ENCODE assay signal across 1 cellular context in genomic region chr1:9731051-9731537, GRCh38.
TF ChIP-seq lines count a peak whose summit lies in the region.

No MANE protein-coding gene starts in this region.

TF ChIP-seq in WTC11, 78 proteins besides CTCF, POLR2A, EP300 and RAD21 (continued from another document):
- TF ChIP-seq ZMAT4 (CRISPR knock-in tag; IDR thresholded peaks at IDR 0.05) (no peak), ATF1 (CRISPR knock-in tag; IDR thresholded peaks at IDR 0.05) (no peak), FOXJ3 (CRISPR knock-in tag; IDR thresholded peaks at IDR 0.05; ENCODE audit: borderline replicate concordance) (no peak), PREB (CRISPR knock-in tag; IDR thresholded peaks at IDR 0.05; ENCODE audit: borderline replicate concordance) (no peak), ARID4B (CRISPR knock-in tag; IDR thresholded peaks at IDR 0.05; ENCODE audit: borderline replicate concordance) (no peak), CREM (CRISPR knock-in tag; IDR thresholded peaks at IDR 0.05) (no peak), NR2C2 (CRISPR knock-in tag; IDR thresholded peaks at IDR 0.05) (no peak), NFATC4 (CRISPR knock-in tag; IDR thresholded peaks at IDR 0.05) (no peak), SMAD4 (CRISPR knock-in tag; IDR thresholded peaks at IDR 0.05) (no peak)
TF ChIP-seq in WTC11: peak in this region for 0.
